In genomic region chr21:46556802-46557201, GRCh38 we compare ENCODE assay signal across 23 cellular contexts. TPM values are rescaled to one million over a fixed set of nuclear protein-coding genes. Genes with fewer than 3 reads are reported as not detected.
"Had no signal": no experiment of that assay in that cellular context is flagged by ENCODE, and none has a peak within 500 bp of the region (broad histone marks: within the 10 kb centered on the region; RNA-seq: fewer than 3 reads in every experiment).

No MANE protein-coding gene starts in this region.

- H3K4me1 ChIP-seq: gastrocnemius medialis, psoas muscle, right lobe of liver, suprapubic skin, vagina had no signal

- H3K27ac Mint-ChIP-seq: activated B cell treated with CpG ODN at 0.5 μM for 24 hours had no signal

- H3K27me3 Mint-ChIP-seq: activated B cell treated with CpG ODN at 0.5 μM for 24 hours; activated CD4-positive, alpha-beta memory T cell treated with anti-CD3 and anti-CD28 coated beads, Interleukin-2, amount 10 ng/mL, durations not matched to agents 7 days and 5 days; naive B cell; stimulated activated naive CD8-positive, alpha-beta T cell treated with anti-CD3 and anti-CD28 coated beads, Interleukin-15, amount 100 ng/mL, for 72 hours had no signal

- ATAC-seq: gastrocnemius medialis; mucosa of descending colon; psoas muscle; right lobe of liver; stimulated activated naive CD8-positive, alpha-beta T cell treated with anti-CD3 and anti-CD28 coated beads, Interleukin-15, amount 100 ng/mL, for 72 hours had no signal

- DNase-seq: activated B cell treated with CpG ODN at 0.5 μM for 24 hours; activated CD4-positive, alpha-beta memory T cell treated with anti-CD3 and anti-CD28 coated beads, Interleukin-2, amount 10 ng/mL, durations not matched to agents 7 days and 5 days; activated CD4-positive, alpha-beta T cell treated with anti-CD3 and anti-CD28 coated beads for 4 hours; activated naive CD4-positive, alpha-beta T cell treated with Interleukin-2 at 50 U/mL for 16 hours; effector CD4-positive, alpha-beta T cell; gastrocnemius medialis; head of caudate nucleus; mesenchymal stem cell; mucosa of descending colon; naive B cell; ovary; psoas muscle; small intestine; stimulated activated CD4-positive, alpha-beta T cell treated with anti-CD3 and anti-CD28 coated beads, Interleukin-15, amount 100 ng/mL, for 24 hours; stimulated activated CD4-positive, alpha-beta T cell treated with anti-CD3 and anti-CD28 coated beads, Interleukin-2, amount 100 ng/mL, for 48 hours; stimulated activated naive CD8-positive, alpha-beta T cell treated with anti-CD3 and anti-CD28 coated beads, Interleukin-15, amount 100 ng/mL, for 72 hours; SW 1271; T-helper 9 cell; trophoblast cell had no signal

- H3K9me3 Mint-ChIP-seq: activated B cell treated with CpG ODN at 0.5 μM for 24 hours; activated CD4-positive, alpha-beta memory T cell treated with anti-CD3 and anti-CD28 coated beads, Interleukin-2, amount 10 ng/mL, durations not matched to agents 7 days and 5 days; naive B cell; stimulated activated naive CD8-positive, alpha-beta T cell treated with anti-CD3 and anti-CD28 coated beads, Interleukin-15, amount 100 ng/mL, for 72 hours had no signal

- H3K4me3 Mint-ChIP-seq: activated B cell treated with CpG ODN at 0.5 μM for 24 hours; activated CD4-positive, alpha-beta memory T cell treated with anti-CD3 and anti-CD28 coated beads, Interleukin-2, amount 10 ng/mL, durations not matched to agents 7 days and 5 days; naive B cell; stimulated activated naive CD8-positive, alpha-beta T cell treated with anti-CD3 and anti-CD28 coated beads, Interleukin-15, amount 100 ng/mL, for 72 hours had no signal

- H3K27me3 ChIP-seq: gastrocnemius medialis, ovary, right lobe of liver, suprapubic skin, vagina had no signal

- H3K27ac ChIP-seq: gastrocnemius medialis, ovary, psoas muscle, right lobe of liver, suprapubic skin, vagina had no signal

- H3K36me3 ChIP-seq: ovary had no signal

- H3K4me3 ChIP-seq: gastrocnemius medialis, mucosa of descending colon, ovary, psoas muscle, right lobe of liver, suprapubic skin, vagina had no signal

- H3K9me3 ChIP-seq: gastrocnemius medialis, mucosa of descending colon, ovary, psoas muscle, right lobe of liver, suprapubic skin, vagina had no signal

RNA-seq across cellular contexts. Expression of gene S100B, which starts 48.1 kb away (rescaled TPM):
- total RNA-seq: activated B cell treated with CpG ODN at 0.5 μM for 24 hours; activated CD4-positive, alpha-beta memory T cell treated with anti-CD3 and anti-CD28 coated beads, Interleukin-2, amount 10 ng/mL, durations not matched to agents 7 days and 5 days; bronchial epithelial cell had no signal
